Comparison of ENCODE assay signal across 9 cellular contexts in genomic region chr5:171207256-171207866, GRCh38.
DNase-seq lines count a peak whose midpoint lies in the region; ATAC-seq, FAIRE-seq and TF ChIP-seq lines count a peak whose summit lies in the region.
"Had no signal": no experiment of that assay in that cellular context is flagged by ENCODE, and none has a peak within 500 bp of the region (broad histone marks: within the 10 kb centered on the region; RNA-seq: fewer than 3 reads in every experiment).

No MANE protein-coding gene starts in this region.

- BruUV-seq in K562 (replicated peaks; lab: Mats Ljungman, UMichigan): no TSS peak

- no peaks in the 10 kb centered on the region for H3K79me2 ChIP-seq in K562 (ENCODE audit: control insufficient read depth, insufficient read depth, low read length)

- peak; percentile 85 for FAIRE-seq in K562 (lab: Jason Lieb, UNC)

- H3K9me3 ChIP-seq in K562 (replicated peaks; ENCODE audit: control insufficient read depth, insufficient read depth, low read depth, low read length) (no peaks in the 10 kb centered on the region), left lung (no peaks in the 10 kb centered on the region)

- H3K9me1 ChIP-seq in K562 (ENCODE audit: control insufficient read depth, insufficient read depth, low read length): no peaks in the 10 kb centered on the region

- ATAC-seq in K562 (peak; percentile 76), left lung (peak; percentile 27), HG03342 (IDR thresholded peaks at IDR 0.05; ENCODE audit: unreplicated experiment) (no peak)
- ATAC-seq: T-cell had no signal

- TF ChIP-seq POLR2A in K562 (conservative IDR thresholded peaks at IDR 0.05): no peak

- DNase-seq in CD1c-positive myeloid dendritic cell (ENCODE audit: extremely low spot score) (peak; percentile 66), GM13977 (ENCODE audit: low spot score) (peak; percentile 15), NCI-H748 (lab: John Stamatoyannopoulos, UW; ENCODE audit: unreplicated experiment) (peak; percentile 55), K562 (ENCODE audit: extremely low read depth in 1 of 4, low spot score in 3 of 4) (peak; percentile 30 to 48 (median 33)), left lung (no peak), COLO668 (lab: John Stamatoyannopoulos, UW; ENCODE audit: unreplicated experiment) (no peak), NCI-H1048 (lab: John Stamatoyannopoulos, UW) (no peak)

- H3K27ac ChIP-seq in K562 (ENCODE audit: extremely low read depth, low read depth, low read length) (no peak overlapping the region), left lung (no peak overlapping the region)

- no peak overlapping the region for H3K9ac ChIP-seq in K562 (ENCODE audit: insufficient read depth in 1 of 2, low read depth in 2 of 2, low read length in 2 of 2)

- TF ChIP-seq CTCF in GM13977 (IDR thresholded peaks at IDR 0.05; ENCODE audit: extremely low read depth, insufficient read depth, missing control alignments) (peak; percentile 29), K562 (IDR thresholded peaks at IDR 0.05 in 2 of 3, conservative IDR thresholded peaks at IDR 0.05 in 1 of 3; ENCODE audit: insufficient read depth in 2 of 3, low read depth in 1 of 3, low read length in 3 of 3) (peak; percentile 50 to 60 (median 52); a peak in 4 of 6 replicates), left lung (IDR thresholded peaks at IDR 0.05) (peak; percentile 29 to 56)

- whole genome bisulfite sequencing in K562 (ENCODE audit: insufficient coverage, low coverage, missing lambda C conversion rate): 1% methylated on average over 6 of the region's 6 CpGs

- no peaks in the 10 kb centered on the region for H4K20me1 ChIP-seq in K562 (replicated peaks; ENCODE audit: control insufficient read depth, insufficient read depth, low read length)

- no peaks in the 10 kb centered on the region for H3K4me1 ChIP-seq in K562 (replicated peaks in 1 of 2; ENCODE audit: control insufficient read depth in 2 of 2, insufficient read depth in 2 of 2, low read length in 2 of 2)
- H3K4me1 ChIP-seq in left lung: no peaks in the 10 kb centered on the region

- no peak overlapping the region for H2AFZ ChIP-seq in K562 (ENCODE audit: low read depth, low read length)

- no peak for TF ChIP-seq EP300 in K562 (IDR thresholded peaks at IDR 0.05; ENCODE audit: low read length)

- H3K27me3 ChIP-seq in K562 (ENCODE audit: control insufficient read depth in 2 of 2, insufficient read depth in 2 of 2, low read length in 2 of 2) (no peaks in the 10 kb centered on the region), left lung (no peaks in the 10 kb centered on the region)

- CTCF ChIA-PET in K562 (lab: Yijun Ruan, JAX; ENCODE audit: low intra/inter-chr PET ratio): interaction anchor here (0.9 to 1.2 kb wide), 3 partner anchors 130 to 702 kb away, joined by 3 to 5 read pairs (median 3); no protein-coding TSS in a partner anchor

- intact Hi-C loops in K562 (cut with micrococcal nuclease): loop anchor here (1.0 kb wide), 2 partner anchors 130 to 135 kb away; no protein-coding TSS in a partner anchor
- intact Hi-C loops in left lung (cut with DNase I): loop anchor here in 1 of 2 donors (10.0 kb wide), 1 partner anchor 127 kb away; no protein-coding TSS in a partner anchor

- in situ Hi-C loops in GM13977 (cut with MboI; ENCODE audit: low pct_unique_long_range_greater_than_20kb, low sequenced_read_pairs, unreplicated experiment) (no loop called here), K562 (cut with MboI) (no loop called here)

- H3K4me2 ChIP-seq in K562 (ENCODE audit: insufficient read depth, low read length): no peak overlapping the region

- peak; percentile 54 to 65 for TF ChIP-seq RAD21 in K562 (CRISPR knock-in tag; conservative IDR thresholded peaks at IDR 0.05 in 1 of 2, IDR thresholded peaks at IDR 0.05 in 1 of 2)

- POLR2A ChIA-PET in K562 (lab: Yijun Ruan, JAX): interaction anchor here (1.0 kb wide), 1 partner anchor 12 kb away, joined by 3 read pairs; no protein-coding TSS in a partner anchor

- H3K36me3 ChIP-seq in K562 (ENCODE audit: control insufficient read depth, insufficient read depth, low read length): no peaks in the 10 kb centered on the region
- H3K36me3 ChIP-seq in left lung: no peaks in the 10 kb centered on the region

- H3K4me3 ChIP-seq in K562 (no peak overlapping the region), left lung (no peak overlapping the region)

TF ChIP-seq in K562, 482 proteins besides CTCF, POLR2A, EP300 and RAD21:
- 0 out of 2 replicates have a peak, but pooled peaks have one; percentile 27 for TF ChIP-seq DEAF1 (CRISPR knock-in tag; IDR thresholded peaks at IDR 0.05)
- TF ChIP-seq ZNF77 (CRISPR knock-in tag; IDR thresholded peaks at IDR 0.05): no peak
- TF ChIP-seq ERF (CRISPR knock-in tag; IDR thresholded peaks at IDR 0.05): no peak
- TF ChIP-seq TCFL5 (CRISPR knock-in tag; conservative IDR thresholded peaks at IDR 0.05): no peak
- TF ChIP-seq SMC3 (conservative IDR thresholded peaks at IDR 0.05; ENCODE audit: insufficient read depth, low read depth, low read length): peak; percentile 42; the same call in 1 of the 2 replicates

Comparison
In these comparisons a context has a peak if more than half of its experiments do, and no peak if none do; other contexts are left out.
1. DNase-seq: peak in CD1c-positive myeloid dendritic cell (single experiment), GM13977 (single experiment), NCI-H748 (single experiment) and K562 (4 of 4); none in left lung (0 of 2), COLO668 (single experiment) and NCI-H1048 (single experiment).
2. Peak in every context shown above with its lines, with median percentiles within 50 percentile points of each other: CTCF ChIP-seq.